In genomic region chr11:134223836-134224709, GRCh38 we compare ENCODE assay signal across 8 cellular contexts. TPM values are rescaled to one million over a fixed set of nuclear protein-coding genes. Genes with fewer than 3 reads are reported as not detected.
DNase-seq lines count a peak whose midpoint lies in the region; ATAC-seq and TF ChIP-seq lines count a peak whose summit lies in the region.

Gene NCAPD3 (minus strand): TSS chr11:134223967. CDS start chr11:134223926, 41 bp downstream.
Gene VPS26B (plus strand): TSS chr11:134224671. CDS start chr11:134225123, 452 bp downstream.

- H3K27me3 Mint-ChIP-seq in activated B cell treated with CpG ODN at 0.5 μM for 24 hours (peaks cover 7% of the 10 kb centered on the region), immature natural killer cell (ENCODE audit: low read depth in 3 of 3) (peaks cover 10 to 23% (median 13%) of the 10 kb centered on the region in 3 donors)

- H3K27me3 ChIP-seq in spleen (replicated peaks in 1 of 7): peaks cover 0 to 11% (median 0%) of the 10 kb centered on the region in 7 donors

- peaks cover 0 to 15% (median 11%) of the 10 kb centered on the region in 6 donors for H3K36me3 ChIP-seq in spleen

- in situ Hi-C loops in GM18951 (cut with MboI; ENCODE audit: low sequenced_read_pairs, unreplicated experiment): no loop called here

- CTCF ChIA-PET in activated B cell treated with CpG ODN at 0.5 μM for 24 hours (lab: Charles Lee): interaction anchor here (0.7 to 1.8 kb wide), 4 partner anchors 9 to 38 kb away, joined by 3 to 9 read pairs (median 4); no protein-coding TSS in a partner anchor

- DNase-seq in AG08395 (ENCODE audit: low spot score): peak; percentile 99
- DNase-seq in NCI-H345 (lab: John Stamatoyannopoulos, UW): peak; percentile 98
- DNase-seq in activated B cell treated with CpG ODN at 0.5 μM for 24 hours: peak; percentile 89
- DNase-seq in caudate nucleus (lab: John Stamatoyannopoulos, UW): peak; percentile 45 to 97 (median 91)
- peak; percentile 94 to 96 (median 96) for DNase-seq in immature natural killer cell
- peak; percentile 98 for DNase-seq in spleen

- H3K4me3 ChIP-seq in spleen: peak within 1 kb of the TSS; percentile 84 to 98 (median 92)

- peaks cover 32 to 67% (median 52%) of the 10 kb centered on the region in 6 donors for H3K4me1 ChIP-seq in spleen

- 0 to 1% (median 0%) methylated on average over 57 to 89 of the region's 89 CpGs for WGBS in spleen, 5 donors

- no peaks in the 10 kb centered on the region for H3K9me3 ChIP-seq in spleen

- H3K4me3 Mint-ChIP-seq in activated B cell treated with CpG ODN at 0.5 μM for 24 hours (peak within 1 kb of the TSS; percentile 93), immature natural killer cell (peak within 1 kb of the TSS; percentile 96 to 97 (median 96))

- peaks cover 18% of the 10 kb centered on the region for H3K36me3 Mint-ChIP-seq in activated B cell treated with CpG ODN at 0.5 μM for 24 hours (ENCODE audit: low read depth)
- peaks cover 3 to 15% (median 11%) of the 10 kb centered on the region in 3 donors for H3K36me3 Mint-ChIP-seq in immature natural killer cell

- H3K9me3 Mint-ChIP-seq in activated B cell treated with CpG ODN at 0.5 μM for 24 hours (no peaks in the 10 kb centered on the region), immature natural killer cell (no peaks in the 10 kb centered on the region)

- peak; percentile 90 for TF ChIP-seq POLR2A in GM18951 (IDR thresholded peaks at IDR 0.05; ENCODE audit: extremely low read depth, insufficient read depth, insufficient read length)
- peak; percentile 78 to 98 (median 87) for TF ChIP-seq POLR2A in spleen (IDR thresholded peaks at IDR 0.05)

- peak within 1 kb of the TSS; percentile 99 for H3K27ac ChIP-seq in caudate nucleus (ENCODE audit: low read depth, low read length)
- H3K27ac ChIP-seq in spleen: peak within 1 kb of the TSS; percentile 71 to 97 (median 94)

- intact Hi-C loops in activated B cell treated with CpG ODN at 0.5 μM for 24 hours (cut with micrococcal nuclease): loop anchor here (1.0 kb wide), 3 partner anchors 29 to 155 kb away; partner anchors contain the start of genes ACAD8, GLB1L2, JAM3 and THYN1
- intact Hi-C loops in spleen (cut with DNase I; ENCODE audit: low total_unique reads): no loop called here

- TF ChIP-seq CTCF in activated B cell treated with CpG ODN at 0.5 μM for 24 hours (IDR thresholded peaks at IDR 0.05) (no peak), spleen (IDR thresholded peaks at IDR 0.05 in 8 of 11, conservative IDR thresholded peaks at IDR 0.05 in 3 of 11) (peak in 4 of 11 experiments; percentile 18 to 36 (median 27))

- ATAC-seq in HG03196 (IDR thresholded peaks at IDR 0.05; ENCODE audit: unreplicated experiment): peak; percentile 75
- peak; percentile 80 for ATAC-seq in activated B cell treated with CpG ODN at 0.5 μM for 24 hours (ENCODE audit: low read depth)

- peak within 1 kb of the TSS; percentile 97 for H3K27ac Mint-ChIP-seq in activated B cell treated with CpG ODN at 0.5 μM for 24 hours
- H3K27ac Mint-ChIP-seq in immature natural killer cell: peak within 1 kb of the TSS; percentile 96 to 98 (median 97)

- H3K4me1 Mint-ChIP-seq in activated B cell treated with CpG ODN at 0.5 μM for 24 hours: peaks cover 45% of the 10 kb centered on the region
- H3K4me1 Mint-ChIP-seq in immature natural killer cell: peaks cover 57 to 62% of the 10 kb centered on the region in 2 donors

- POLR2A ChIA-PET in activated B cell treated with CpG ODN at 0.5 μM for 24 hours (lab: Charles Lee): interaction anchor here (0.6 to 2.1 kb wide), 12 partner anchors 10 to 186 kb away, joined by 3 to 37 read pairs (median 6); partner anchors contain the start of genes ACAD8, GLB1L2, JAM3 and THYN1

RNA-seq across cellular contexts. Expression of gene NCAPD3, which starts in this region (rescaled TPM):
- total RNA-seq in activated B cell treated with CpG ODN at 0.5 μM for 24 hours (22.2 and 22.7 TPM in 2 replicates), spleen (10 to 100 TPM; 20.2 to 33.0 (median 24.3) TPM)
- polyA plus RNA-seq in immature natural killer cell (10 to 100 TPM in 2 of 3 donors, 1 to 10 TPM in 1; 6.9 to 16.7 (median 11.4) TPM), spleen (1 to 10 TPM; 3.0 to 5.5 (median 4.0) TPM)

RNA-seq across cellular contexts. Expression of gene VPS26B, which starts in this region (rescaled TPM):
- 8.9 and 11.4 TPM in 2 replicates for total RNA-seq in activated B cell treated with CpG ODN at 0.5 μM for 24 hours
- polyA plus RNA-seq in immature natural killer cell: 100 to 1,000 TPM in 1 of 3 donors, 10 to 100 TPM in 2; 76.2 to 110 (median 78.1) TPM
- 10 to 100 TPM; 31.1 to 48.9 (median 43.2) TPM for total RNA-seq in spleen
- polyA plus RNA-seq in spleen: 10 to 100 TPM in 2 of 3 donors, 1 to 10 TPM in 1; 9.7 to 14.8 (median 11.6) TPM

Comparison
In these comparisons a context has a peak if more than half of its experiments do, and no peak if none do; other contexts are left out.
1. Peak in every context shown above with its lines: DNase-seq, ATAC-seq, H3K4me3 ChIP-seq and H3K27ac ChIP-seq.
2. RNA of gene VPS26B (polyA plus RNA-seq): 76.2 to 110 TPM in immature natural killer cell; 9.7 to 14.8 TPM in spleen; every median in the first group is over 4 times any median in the second.